ENCODE assay signal across 32 cellular contexts in genomic region chr2:132677661-132678060, GRCh38. TPM values are rescaled to one million over a fixed set of nuclear protein-coding genes. Genes with fewer than 3 reads are reported as not detected.
DNase-seq lines count a peak whose midpoint lies in the region; ATAC-seq and TF ChIP-seq lines count a peak whose summit lies in the region.
"Had no signal": no experiment of that assay in that cellular context is flagged by ENCODE, and none has a peak within 500 bp of the region (broad histone marks: within the 10 kb centered on the region; RNA-seq: fewer than 3 reads in every experiment).

No MANE protein-coding gene starts in this region.

- H3K9me3 ChIP-seq in SK-N-SH: no peaks in the 10 kb centered on the region
- H3K9me3 ChIP-seq: adrenal gland, esophagus squamous epithelium, gastroesophageal sphincter, MG63, ovary had no signal

- WGBS in SK-N-SH (ENCODE audit: low lambda C conversion rate): 18% methylated on average over 5 of the region's 5 CpGs

- H2AFZ ChIP-seq in SK-N-SH (ENCODE audit: low read depth) (peak overlapping the region; percentile 10; the same call in 1 of the 2 replicates), GM23338 (no peak overlapping the region)

- ATAC-seq in foreskin keratinocyte (peak; percentile 24), GM23338 (no peak), GM18520 (IDR thresholded peaks at IDR 0.05; ENCODE audit: unreplicated experiment) (no peak)
- ATAC-seq: activated CD4-positive, alpha-beta T cell treated with anti-CD3 and anti-CD28 coated beads for 36 hours; activated CD8-positive, alpha-beta T cell treated with anti-CD3 and anti-CD28 coated beads, Interleukin-2, amount 10 ng/mL, durations not matched to agents 7 days and 5 days; gastroesophageal sphincter; left colon; Right ventricle myocardium inferior; stimulated activated naive B cell treated with anti-CD40 and anti-IgM and Interleukin-4, amounts not matched to agents 10 μg/mL and 1 μg/mL and 100 μg/mL, for 72 hours had no signal

- H3K4me3 ChIP-seq in AG10803 (ENCODE audit: low read length) (no peak overlapping the region), SK-N-SH (ENCODE audit: low read depth in 2 of 2, low read length in 1 of 2) (no peak overlapping the region), GM23338 (no peak overlapping the region)
- H3K4me3 ChIP-seq: adrenal gland, dorsolateral prefrontal cortex, esophagus squamous epithelium, gastroesophageal sphincter, MG63, ovary, skin epidermis had no signal

- peak overlapping the region in 1 of 2 experiments; percentile 70; a peak in 2 of 4 replicates for H3K27ac ChIP-seq in SK-N-SH (ENCODE audit: low read depth in 2 of 2, low read length in 1 of 2)
- no peak overlapping the region for H3K27ac ChIP-seq in foreskin keratinocyte
- H3K27ac ChIP-seq in GM23338 (ENCODE audit: low read depth): no peak overlapping the region
- H3K27ac ChIP-seq: adrenal gland, dorsolateral prefrontal cortex, esophagus squamous epithelium, gastroesophageal sphincter, ovary, skin epidermis, VCaP had no signal

- H3K27me3 Mint-ChIP-seq in HFFc6 (ENCODE audit: insufficient read depth) (no peaks in the 10 kb centered on the region), GM23338 (ENCODE audit: insufficient read depth, low read depth, poor library complexity) (peaks cover 5% of the 10 kb centered on the region)
- H3K27me3 Mint-ChIP-seq: activated naive CD4-positive, alpha-beta T cell treated with anti-CD3 and anti-CD28 coated beads, Interleukin-2, amount 10 ng/mL, durations not matched to agents 7 days and 5 days had no signal

- TF ChIP-seq CTCF in AG10803 (conservative IDR thresholded peaks at IDR 0.05; ENCODE audit: low read length) (no peak), HFFc6 (IDR thresholded peaks at IDR 0.05) (no peak), SK-N-SH (IDR thresholded peaks at IDR 0.05) (no peak), foreskin keratinocyte (conservative IDR thresholded peaks at IDR 0.05) (no peak), GM23338 (conservative IDR thresholded peaks at IDR 0.05; ENCODE audit: low read depth in 2 of 2) (no peak)

- DNase-seq in AG10803 (ENCODE audit: low read depth): peak; percentile 44
- peak; percentile 58 for DNase-seq in HFFc6
- no peak for DNase-seq in SK-N-SH
- DNase-seq in foreskin keratinocyte: peak in 1 of 2 donors; percentile 28
- no peak for DNase-seq in GM23338 (ENCODE audit: low spot score)
- DNase-seq in UCSD-AML1 (lab: John Stamatoyannopoulos, UW; ENCODE audit: unreplicated experiment): no peak
- no peak for DNase-seq in activated gamma-delta T cell (lab: John Stamatoyannopoulos, UW)
- DNase-seq: activated CD4-positive, alpha-beta T cell treated with anti-CD3 and anti-CD28 coated beads for 36 hours; activated CD8-positive, alpha-beta T cell treated with anti-CD3 and anti-CD28 coated beads, Interleukin-2, amount 10 ng/mL, durations not matched to agents 7 days and 5 days; activated naive CD4-positive, alpha-beta T cell treated with anti-CD3 and anti-CD28 coated beads, Interleukin-2, amount 10 ng/mL, durations not matched to agents 7 days and 5 days; adrenal gland; AML-193; CD4-positive, alpha-beta T cell; dorsolateral prefrontal cortex; esophagus squamous epithelium; hippocampal formation; KBM-7; left colon; MG63; NCI-H1105; NCI-H1930; NCI-H524 treated with DMSO at 0.1 percent for 48 hours; ovary; stimulated activated naive B cell treated with anti-CD40 and anti-IgM and Interleukin-4, amounts not matched to agents 10 μg/mL and 1 μg/mL and 100 μg/mL, for 72 hours; substantia nigra had no signal

- H3K9me2 ChIP-seq in SK-N-SH (no peaks in the 10 kb centered on the region), GM23338 (ENCODE audit: insufficient read depth) (peaks cover 6% of the 10 kb centered on the region; the same call in 1 of the 2 replicates)

- no peak overlapping the region for H3K9ac ChIP-seq in SK-N-SH

- H3K4me1 ChIP-seq in SK-N-SH (ENCODE audit: control insufficient read depth in 1 of 2, insufficient read depth in 2 of 2, low read depth in 1 of 2, low read length in 1 of 2): peaks cover 0 to 13% of the 10 kb centered on the region in 2 experiments; a peak in 1 of 4 replicates
- no peaks in the 10 kb centered on the region for H3K4me1 ChIP-seq in foreskin keratinocyte
- no peaks in the 10 kb centered on the region for H3K4me1 ChIP-seq in GM23338 (ENCODE audit: insufficient read depth)
- H3K4me1 ChIP-seq: adrenal gland, esophagus squamous epithelium, gastroesophageal sphincter had no signal

- no peak for TF ChIP-seq RAD21 in SK-N-SH (IDR thresholded peaks at IDR 0.05; ENCODE audit: low read length)

- H3K27me3 ChIP-seq in SK-N-SH (ENCODE audit: insufficient read depth): no peaks in the 10 kb centered on the region
- peaks cover 7% of the 10 kb centered on the region for H3K27me3 ChIP-seq in foreskin keratinocyte
- H3K27me3 ChIP-seq in GM23338 (ENCODE audit: insufficient read depth): peaks cover 23% of the 10 kb centered on the region
- H3K27me3 ChIP-seq: adrenal gland, esophagus squamous epithelium, MG63, ovary had no signal

- H3K79me2 ChIP-seq in SK-N-SH (ENCODE audit: insufficient read depth) (no peaks in the 10 kb centered on the region), GM23338 (replicated peaks; ENCODE audit: insufficient read depth) (no peaks in the 10 kb centered on the region)

- 0 out of 2 replicates have a peak overlapping the region, but pooled peaks have one; percentile 3 for H3K4me2 ChIP-seq in SK-N-SH
- H3K4me2 ChIP-seq in GM23338: no peak overlapping the region

- peak overlapping the region; percentile 68 for H3K4me3 Mint-ChIP-seq in HFFc6
- no peak overlapping the region for H3K4me3 Mint-ChIP-seq in GM23338
- H3K4me3 Mint-ChIP-seq: activated CD4-positive, alpha-beta T cell treated with anti-CD3 and anti-CD28 coated beads for 36 hours; activated CD8-positive, alpha-beta T cell treated with anti-CD3 and anti-CD28 coated beads, Interleukin-2, amount 10 ng/mL, durations not matched to agents 7 days and 5 days; activated naive CD4-positive, alpha-beta T cell treated with anti-CD3 and anti-CD28 coated beads, Interleukin-2, amount 10 ng/mL, durations not matched to agents 7 days and 5 days; CD4-positive, alpha-beta T cell; stimulated activated naive B cell treated with anti-CD40 and anti-IgM and Interleukin-4, amounts not matched to agents 10 μg/mL and 1 μg/mL and 100 μg/mL, for 72 hours; T-helper 2 cell treated with Interferon-gamma antibody and Interleukin-4, amounts not matched to agents 5 μg/mL and 100 μg/mL, for 36 hours; type B pancreatic cell had no signal

- H3K36me3 ChIP-seq in SK-N-SH (replicated peaks in 1 of 2; ENCODE audit: control insufficient read depth in 1 of 2, insufficient read depth in 2 of 2, low read length in 1 of 2): no peaks in the 10 kb centered on the region
- no peaks in the 10 kb centered on the region for H3K36me3 ChIP-seq in GM23338 (ENCODE audit: insufficient read depth)
- H3K36me3 ChIP-seq: adrenal gland, esophagus squamous epithelium, gastroesophageal sphincter, MG63, ovary had no signal

- H3K36me3 Mint-ChIP-seq in HFFc6 (ENCODE audit: low read depth) (no peaks in the 10 kb centered on the region), GM23338 (ENCODE audit: low read depth) (no peaks in the 10 kb centered on the region)
- H3K36me3 Mint-ChIP-seq: activated naive CD4-positive, alpha-beta T cell treated with anti-CD3 and anti-CD28 coated beads, Interleukin-2, amount 10 ng/mL, durations not matched to agents 7 days and 5 days; stimulated activated naive B cell treated with anti-CD40 and anti-IgM and Interleukin-4, amounts not matched to agents 10 μg/mL and 1 μg/mL and 100 μg/mL, for 72 hours; type B pancreatic cell had no signal

- H3K27ac Mint-ChIP-seq in HFFc6 (peak overlapping the region; percentile 81), GM23338 (no peak overlapping the region)
- H3K27ac Mint-ChIP-seq: activated CD4-positive, alpha-beta T cell treated with anti-CD3 and anti-CD28 coated beads for 36 hours; activated CD8-positive, alpha-beta T cell treated with anti-CD3 and anti-CD28 coated beads, Interleukin-2, amount 10 ng/mL, durations not matched to agents 7 days and 5 days; activated naive CD4-positive, alpha-beta T cell treated with anti-CD3 and anti-CD28 coated beads, Interleukin-2, amount 10 ng/mL, durations not matched to agents 7 days and 5 days; CD4-positive, alpha-beta T cell; stimulated activated naive B cell treated with anti-CD40 and anti-IgM and Interleukin-4, amounts not matched to agents 10 μg/mL and 1 μg/mL and 100 μg/mL, for 72 hours; T-helper 2 cell treated with Interferon-gamma antibody and Interleukin-4, amounts not matched to agents 5 μg/mL and 100 μg/mL, for 36 hours; type B pancreatic cell had no signal

- peaks cover 68% of the 10 kb centered on the region for H3K4me1 Mint-ChIP-seq in HFFc6 (ENCODE audit: low read depth)
- no peaks in the 10 kb centered on the region for H3K4me1 Mint-ChIP-seq in GM23338
- H3K4me1 Mint-ChIP-seq: activated CD4-positive, alpha-beta T cell treated with anti-CD3 and anti-CD28 coated beads for 36 hours; activated naive CD4-positive, alpha-beta T cell treated with anti-CD3 and anti-CD28 coated beads, Interleukin-2, amount 10 ng/mL, durations not matched to agents 7 days and 5 days; stimulated activated naive B cell treated with anti-CD40 and anti-IgM and Interleukin-4, amounts not matched to agents 10 μg/mL and 1 μg/mL and 100 μg/mL, for 72 hours had no signal

- CTCF ChIA-PET in SK-N-SH (lab: Yijun Ruan, JAX): interaction anchor here (0.6 to 4.8 kb wide), 13 partner anchors 8 to 500 kb away, joined by 3 to 28 read pairs (median 6); no protein-coding TSS in a partner anchor

- peak in 1 of 2 experiments; percentile 28; a peak in 1 of 4 replicates for TF ChIP-seq EP300 in SK-N-SH (IDR thresholded peaks at IDR 0.05; ENCODE audit: borderline replicate concordance in 1 of 2, low read depth in 1 of 2, low read length in 1 of 2)

- POLR2A ChIA-PET in SK-N-SH (lab: Yijun Ruan, JAX): no interaction called here

- H3K9me3 Mint-ChIP-seq in HFFc6 (no peaks in the 10 kb centered on the region), GM23338 (no peaks in the 10 kb centered on the region)
- H3K9me3 Mint-ChIP-seq: activated naive CD4-positive, alpha-beta T cell treated with anti-CD3 and anti-CD28 coated beads, Interleukin-2, amount 10 ng/mL, durations not matched to agents 7 days and 5 days; stimulated activated naive B cell treated with anti-CD40 and anti-IgM and Interleukin-4, amounts not matched to agents 10 μg/mL and 1 μg/mL and 100 μg/mL, for 72 hours; T-helper 2 cell treated with Interferon-gamma antibody and Interleukin-4, amounts not matched to agents 5 μg/mL and 100 μg/mL, for 36 hours; type B pancreatic cell had no signal

- H3F3A ChIP-seq in SK-N-SH (replicated peaks; ENCODE audit: insufficient read depth) (peaks cover 11% of the 10 kb centered on the region), GM23338 (replicated peaks; ENCODE audit: low read depth) (no peaks in the 10 kb centered on the region)

- H4K20me1 ChIP-seq in SK-N-SH (ENCODE audit: insufficient read depth): no peaks in the 10 kb centered on the region
- no peaks in the 10 kb centered on the region for H4K20me1 ChIP-seq in GM23338 (replicated peaks; ENCODE audit: insufficient read depth)

RNA-seq across cellular contexts. Expression of gene LYPD1, which starts 7.7 kb away (rescaled TPM):
- 10 to 100 TPM in 2 of 6 experiments, 1 to 10 TPM in 4; 1.5 to 10.3 (median 9.3) TPM for total RNA-seq in HFFc6 (2021; fragmentation: NEBNext Ultra II Directional; extraction: Animal tissue kit (Norgen Biotek cat#: 25700))
- polyA plus RNA-seq in SK-N-SH (2012; rRNA removed) (4.3 and 5.4 TPM in 2 replicates), foreskin keratinocyte (0.03 TPM in 1 of 2 replicates, not detected in the other), GM23338 (2016; fragmentation: Nextera tagmentation; extraction: Ambion mirVana) (1.5 and 1.7 TPM in 2 replicates)
- polyA plus RNA-seq in SK-N-SH (2012; cell fraction: cytosol; rRNA removed): 3.7 and 5.0 TPM in 2 replicates
- polyA plus RNA-seq in SK-N-SH (2012; cell fraction: nucleus; rRNA removed): 2.3 and 3.9 TPM in 2 replicates
- not detected in 2 replicates for total RNA-seq in foreskin keratinocyte
- 4.2 TPM in 2 replicates for total RNA-seq in GM23338 (2014; rRNA removed; shearing (Covaris generic))
- total RNA-seq: activated CD4-positive, alpha-beta T cell treated with anti-CD3 and anti-CD28 coated beads for 36 hours; activated CD8-positive, alpha-beta T cell treated with anti-CD3 and anti-CD28 coated beads, Interleukin-2, amount 10 ng/mL, durations not matched to agents 7 days and 5 days; CD4-positive, alpha-beta T cell; Right ventricle myocardium inferior had no signal

Comparison
In these comparisons a context has a peak if more than half of its experiments do, and no peak if none do; other contexts are left out.
1. DNase-seq: peak in AG10803 (single experiment) and HFFc6 (single experiment); none in SK-N-SH (single experiment), GM23338 (single experiment), UCSD-AML1 (single experiment) and activated gamma-delta T cell (single experiment).